42 cellular contexts compared by ENCODE assay signal in genomic region chr11:55554169-55554568, GRCh38. TPM values are rescaled to one million over a fixed set of nuclear protein-coding genes. Genes with fewer than 3 reads are reported as not detected.
"Had no signal": no experiment of that assay in that cellular context is flagged by ENCODE, and none has a peak within 500 bp of the region (broad histone marks: within the 10 kb centered on the region; RNA-seq: fewer than 3 reads in every experiment).

Gene OR4C15 (plus strand): TSS chr11:55554469. CDS start chr11:55554469, 0 bp downstream.

- DNase-seq: activated effector memory CD4-positive, alpha-beta T cell treated with anti-CD3 and anti-CD28 coated beads, Interleukin-2, amount 50 U/mL, for 16 hours; activated effector memory CD4-positive, alpha-beta T cell treated with Interleukin-2 at 50 U/mL for 16 hours; activated gamma-delta T cell; activated gamma-delta T cell treated with Interleukin-2 at 50 U/mL for 16 hours; activated naive CD4-positive, alpha-beta T cell; activated naive CD4-positive, alpha-beta T cell treated with anti-CD3 and anti-CD28 coated beads for 36 hours; activated naive CD4-positive, alpha-beta T cell treated with anti-CD3 and anti-CD28 coated beads, Interleukin-2, amount 10 ng/mL, durations not matched to agents 7 days and 5 days; activated naive CD4-positive, alpha-beta T cell treated with anti-CD3 and anti-CD28 coated beads, Interleukin-2, amount 50 U/mL, for 16 hours; activated naive CD4-positive, alpha-beta T cell treated with Interleukin-2 at 50 U/mL for 16 hours; activated naive CD8-positive, alpha-beta T cell treated with anti-CD3 and anti-CD28 coated beads for 36 hours; activated naive CD8-positive, alpha-beta T cell treated with anti-CD3 and anti-CD28 coated beads, Interleukin-2, amount 10 ng/mL, durations not matched to agents 7 days and 5 days; activated naive CD8-positive, alpha-beta T cell treated with anti-CD3 and anti-CD28 coated beads, Interleukin-2, amount 50 U/mL, for 24 hours; activated T-cell treated with anti-CD3 and anti-CD28 coated beads, Interleukin-2, amount 50 U/mL, for 1 hour; activated T-cell treated with anti-CD3 and anti-CD28 coated beads, Interleukin-2, amount 50 U/mL, for 24 hours; activated T-cell treated with anti-CD3 and anti-CD28 coated beads, Interleukin-2, amount 50 U/mL, for 4 hours; activated T-cell treated with anti-CD3 and anti-CD28 coated beads, Interleukin-2, amount 50 U/mL, for 48 hours; activated T-cell treated with anti-CD3 and anti-CD28 coated beads, Interleukin-2, amount 50 U/mL, for 72 hours; adrenal gland; amniotic stem cell; amygdala; anterior cingulate cortex; aorta; body of pancreas; brain microvascular endothelial cell; caudate nucleus; central memory CD4-positive, alpha-beta T cell; cerebellar nuclear complex had no signal

- H3K36me3 ChIP-seq: adrenal gland, ascending aorta, brain microvascular endothelial cell, breast epithelium, cardiac muscle cell had no signal

- H3K9me3 ChIP-seq: adrenal gland, ascending aorta, body of pancreas had no signal

- H3K27me3 Mint-ChIP-seq: activated naive CD4-positive, alpha-beta T cell treated with anti-CD3 and anti-CD28 coated beads, Interleukin-2, amount 10 ng/mL, durations not matched to agents 7 days and 5 days; activated naive CD4-positive, alpha-beta T cell treated with anti-CD3 and anti-CD28 coated beads, Interleukin-2, amount 50 U/mL, for 24 hours; activated naive CD8-positive, alpha-beta T cell; activated naive CD8-positive, alpha-beta T cell treated with anti-CD3 and anti-CD28 coated beads for 36 hours; activated naive CD8-positive, alpha-beta T cell treated with anti-CD3 and anti-CD28 coated beads, Interleukin-2, amount 10 ng/mL, durations not matched to agents 7 days and 5 days; activated naive CD8-positive, alpha-beta T cell treated with anti-CD3 and anti-CD28 coated beads, Interleukin-2, amount 50 U/mL, for 24 hours; activated T-cell treated with anti-CD3 and anti-CD28 coated beads, Interleukin-2, amount 50 U/mL, for 24 hours; activated T-helper 17 cell treated with anti-CD3 and anti-CD28 coated beads, Interleukin-2, amount 50 U/mL, for 72 hours; central memory CD8-positive, alpha-beta T cell had no signal

- H3K4me3 Mint-ChIP-seq: activated naive CD4-positive, alpha-beta T cell treated with anti-CD3 and anti-CD28 coated beads for 36 hours; activated naive CD4-positive, alpha-beta T cell treated with anti-CD3 and anti-CD28 coated beads, Interleukin-2, amount 10 ng/mL, durations not matched to agents 7 days and 5 days; activated naive CD4-positive, alpha-beta T cell treated with anti-CD3 and anti-CD28 coated beads, Interleukin-2, amount 50 U/mL, for 24 hours; activated naive CD8-positive, alpha-beta T cell; activated naive CD8-positive, alpha-beta T cell treated with anti-CD3 and anti-CD28 coated beads for 36 hours; activated naive CD8-positive, alpha-beta T cell treated with anti-CD3 and anti-CD28 coated beads, Interleukin-2, amount 10 ng/mL, durations not matched to agents 7 days and 5 days; activated naive CD8-positive, alpha-beta T cell treated with anti-CD3 and anti-CD28 coated beads, Interleukin-2, amount 50 U/mL, for 24 hours; activated T-cell treated with anti-CD3 and anti-CD28 coated beads, Interleukin-2, amount 50 U/mL, for 24 hours; activated T-cell treated with anti-CD3 and anti-CD28 coated beads, Interleukin-2, amount 50 U/mL, for 4 hours; activated T-cell treated with anti-CD3 and anti-CD28 coated beads, Interleukin-2, amount 50 U/mL, for 72 hours; activated T-helper 1 cell treated with anti-CD3 and anti-CD28 coated beads, Interleukin-12 subunit alpha, Interleukin-12 subunit beta, Interleukin-2, Interleukin-4 antibody, amounts not matched to agents 30 ng/mL and 10 ng/mL and 1 ng/mL, durations not matched to agents 14 hours and 24 hours and 36 hours; activated T-helper 17 cell treated with anti-CD3 and anti-CD28 coated beads, Interleukin-2, amount 50 U/mL, for 72 hours; brain; central memory CD8-positive, alpha-beta T cell had no signal

- H3K4me3 ChIP-seq: adrenal gland, ascending aorta, body of pancreas, breast epithelium, cardiac muscle cell had no signal

- H3K4me1 Mint-ChIP-seq: activated naive CD4-positive, alpha-beta T cell treated with anti-CD3 and anti-CD28 coated beads, Interleukin-2, amount 10 ng/mL, durations not matched to agents 7 days and 5 days; activated naive CD4-positive, alpha-beta T cell treated with anti-CD3 and anti-CD28 coated beads, Interleukin-2, amount 50 U/mL, for 24 hours; activated naive CD8-positive, alpha-beta T cell treated with anti-CD3 and anti-CD28 coated beads for 36 hours; activated naive CD8-positive, alpha-beta T cell treated with anti-CD3 and anti-CD28 coated beads, Interleukin-2, amount 10 ng/mL, durations not matched to agents 7 days and 5 days; activated naive CD8-positive, alpha-beta T cell treated with anti-CD3 and anti-CD28 coated beads, Interleukin-2, amount 50 U/mL, for 24 hours; activated T-helper 17 cell treated with anti-CD3 and anti-CD28 coated beads, Interleukin-2, amount 50 U/mL, for 72 hours; brain; central memory CD8-positive, alpha-beta T cell had no signal

- H3K36me3 Mint-ChIP-seq: activated naive CD4-positive, alpha-beta T cell treated with anti-CD3 and anti-CD28 coated beads, Interleukin-2, amount 10 ng/mL, durations not matched to agents 7 days and 5 days; activated naive CD4-positive, alpha-beta T cell treated with anti-CD3 and anti-CD28 coated beads, Interleukin-2, amount 50 U/mL, for 24 hours; activated naive CD8-positive, alpha-beta T cell; activated naive CD8-positive, alpha-beta T cell treated with anti-CD3 and anti-CD28 coated beads for 36 hours; activated naive CD8-positive, alpha-beta T cell treated with anti-CD3 and anti-CD28 coated beads, Interleukin-2, amount 10 ng/mL, durations not matched to agents 7 days and 5 days; brain had no signal

- H3K4me1 ChIP-seq: adrenal gland, ascending aorta, body of pancreas, breast epithelium had no signal

- H3K27ac Mint-ChIP-seq: activated naive CD4-positive, alpha-beta T cell treated with anti-CD3 and anti-CD28 coated beads for 36 hours; activated naive CD4-positive, alpha-beta T cell treated with anti-CD3 and anti-CD28 coated beads, Interleukin-2, amount 10 ng/mL, durations not matched to agents 7 days and 5 days; activated naive CD4-positive, alpha-beta T cell treated with anti-CD3 and anti-CD28 coated beads, Interleukin-2, amount 50 U/mL, for 72 hours; activated naive CD8-positive, alpha-beta T cell; activated naive CD8-positive, alpha-beta T cell treated with anti-CD3 and anti-CD28 coated beads for 36 hours; activated naive CD8-positive, alpha-beta T cell treated with anti-CD3 and anti-CD28 coated beads, Interleukin-2, amount 10 ng/mL, durations not matched to agents 7 days and 5 days; activated naive CD8-positive, alpha-beta T cell treated with anti-CD3 and anti-CD28 coated beads, Interleukin-2, amount 50 U/mL, for 24 hours; activated T-cell treated with anti-CD3 and anti-CD28 coated beads, Interleukin-2, amount 50 U/mL, for 24 hours; activated T-cell treated with anti-CD3 and anti-CD28 coated beads, Interleukin-2, amount 50 U/mL, for 72 hours; activated T-helper 1 cell treated with anti-CD3 and anti-CD28 coated beads, Interleukin-12 subunit alpha, Interleukin-12 subunit beta, Interleukin-2, Interleukin-4 antibody, amounts not matched to agents 30 ng/mL and 10 ng/mL and 1 ng/mL, durations not matched to agents 14 hours and 24 hours and 36 hours; activated T-helper 17 cell treated with anti-CD3 and anti-CD28 coated beads, Interleukin-2, amount 50 U/mL, for 72 hours; brain had no signal

- H3K27me3 ChIP-seq: adrenal gland, ascending aorta, body of pancreas, brain microvascular endothelial cell, breast epithelium, cardiac muscle cell had no signal

- H3K27ac ChIP-seq: adrenal gland, ascending aorta, body of pancreas, brain microvascular endothelial cell, breast epithelium, cardiac muscle cell had no signal

RNA-seq across cellular contexts. Expression of gene OR4C15, which starts in this region (rescaled TPM):
- total RNA-seq: activated naive CD4-positive, alpha-beta T cell treated with anti-CD3 and anti-CD28 coated beads for 36 hours; activated naive CD4-positive, alpha-beta T cell treated with anti-CD3 and anti-CD28 coated beads, Interleukin-2, amount 50 U/mL, for 72 hours; activated naive CD8-positive, alpha-beta T cell treated with anti-CD3 and anti-CD28 coated beads for 36 hours; activated naive CD8-positive, alpha-beta T cell treated with anti-CD3 and anti-CD28 coated beads, Interleukin-2, amount 10 ng/mL, durations not matched to agents 7 days and 5 days; activated T-cell treated with anti-CD3 and anti-CD28 coated beads, Interleukin-2, amount 50 U/mL, for 4 hours; activated T-cell treated with anti-CD3 and anti-CD28 coated beads, Interleukin-2, amount 50 U/mL, for 72 hours; activated T-helper 1 cell treated with anti-CD3 and anti-CD28 coated beads, Interleukin-12 subunit alpha, Interleukin-12 subunit beta, Interleukin-2, Interleukin-4 antibody, amounts not matched to agents 30 ng/mL and 10 ng/mL and 1 ng/mL, durations not matched to agents 14 hours and 24 hours and 36 hours; activated T-helper 17 cell treated with anti-CD3 and anti-CD28 coated beads, Interleukin-2, amount 50 U/mL, for 72 hours; adrenal gland; aorta; ascending aorta; astrocyte; body of pancreas; breast epithelium; bronchial epithelial cell; cardiac muscle cell; cardiac septum; cerebellum; chondrocyte had no signal
